ENCODE assay signal across 9 cellular contexts in the genomic region with DNA sequence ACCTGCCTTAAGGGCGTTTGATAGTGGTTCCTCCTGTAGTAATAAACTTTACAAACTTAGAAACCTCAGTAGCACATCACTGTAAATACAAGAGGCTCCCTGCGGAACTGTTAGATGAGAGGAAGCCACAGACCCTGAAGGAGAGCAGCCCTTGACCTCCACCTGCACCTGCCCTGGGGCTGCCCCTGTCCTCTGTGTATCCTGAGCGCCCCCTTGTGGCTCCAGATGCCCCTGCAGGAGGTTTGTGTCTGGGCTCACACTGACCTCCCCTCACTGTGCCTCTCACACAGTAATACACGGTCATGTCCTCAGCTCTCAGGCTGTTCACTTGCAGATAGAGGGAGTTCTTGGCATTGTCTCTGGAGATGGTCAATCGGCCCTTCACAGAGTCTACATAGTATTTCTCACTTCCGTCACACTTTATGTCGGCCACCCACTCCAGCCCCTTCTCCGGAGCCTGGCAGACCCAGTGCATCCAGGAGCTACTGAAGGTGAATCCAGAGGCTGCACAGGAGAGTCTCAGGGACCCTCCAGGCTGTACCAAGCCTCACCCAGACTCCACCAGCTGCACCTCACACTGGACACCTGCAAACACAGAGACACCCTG.
A peak's percentile ranks its signal among the peaks of the same experiment; 100 is the strongest.
DNase-seq lines count a peak whose midpoint lies in the region; ATAC-seq and TF ChIP-seq lines count a peak whose summit lies in the region.
"Had no signal": no experiment of that assay in that cellular context is flagged by ENCODE, and none has a peak within 500 bp of the region (broad histone marks: within the 10 kb centered on the region; RNA-seq: fewer than 3 reads in every experiment).

No MANE protein-coding gene starts in this region.

- peak; percentile 40 for TF ChIP-seq CTCF in MCF 10A (IDR thresholded peaks at IDR 0.05; ENCODE audit: unreplicated experiment)
- no peak for TF ChIP-seq CTCF in breast epithelium (IDR thresholded peaks at IDR 0.05)

- no peaks in the 10 kb centered on the region for H3K36me3 Mint-ChIP-seq in MCF 10A (ENCODE audit: insufficient read depth, unreplicated experiment)
- H3K36me3 Mint-ChIP-seq in naive B cell, result no peaks in the 10 kb centered on the region

- H3K4me1 Mint-ChIP-seq in MCF 10A (ENCODE audit: insufficient read depth, unreplicated experiment) (no peaks in the 10 kb centered on the region), naive B cell (peaks cover 26 to 39% (median 33%) of the 10 kb centered on the region in 3 donors)

- POLR2A ChIA-PET in MCF 10A (lab: Yijun Ruan, JAX), result no interaction called here

- no peaks in the 10 kb centered on the region for H3F3A ChIP-seq in GM23248 (ENCODE audit: insufficient read depth)

- H3K9me3 Mint-ChIP-seq in MCF 10A (ENCODE audit: unreplicated experiment), result no peaks in the 10 kb centered on the region
- H3K9me3 Mint-ChIP-seq in naive B cell, result no peaks in the 10 kb centered on the region

- ATAC-seq in naive B cell (ENCODE audit: low read depth in 2 of 2) (peak; percentile 87 to 90), GM21717 (IDR thresholded peaks at IDR 0.05; ENCODE audit: unreplicated experiment) (no peak)

- H3K27ac ChIP-seq in breast epithelium (no peak overlapping the region), GM23248 (no peak overlapping the region)
- H3K27ac ChIP-seq: cardiac muscle cell had no signal

- peak; percentile 59 for DNase-seq in MCF 10A (ENCODE audit: unreplicated experiment)
- no peak for DNase-seq in breast epithelium (ENCODE audit: low spot score in 2 of 2)
- peak; percentile 70 for DNase-seq in NCI-H748 (lab: John Stamatoyannopoulos, UW; ENCODE audit: unreplicated experiment)
- DNase-seq in activated T-cell treated with anti-CD3 and anti-CD28 coated beads for 4 hours, result peak; percentile 51
- peak; percentile 75 for DNase-seq in naive B cell
- no peak for DNase-seq in D341Med (ENCODE audit: low spot score)
- no peak for DNase-seq in GM23248

- no peak for TF ChIP-seq POLR2A in breast epithelium (IDR thresholded peaks at IDR 0.05)

- H3K9ac ChIP-seq in GM23248, result no peak overlapping the region

- no peak overlapping the region for H2AFZ ChIP-seq in GM23248

- H3K27ac Mint-ChIP-seq in MCF 10A (ENCODE audit: low read depth, unreplicated experiment) (no peak overlapping the region), naive B cell (peak overlapping the region in 2 of 6 donors; percentile 35 to 65)

- H3K9me3 ChIP-seq in breast epithelium (no peaks in the 10 kb centered on the region), GM23248 (ENCODE audit: low read depth) (no peaks in the 10 kb centered on the region)

- H3K27me3 ChIP-seq in breast epithelium (peaks cover 0 to 9% of the 10 kb centered on the region in 2 donors), GM23248 (replicated peaks; ENCODE audit: insufficient read depth) (no peaks in the 10 kb centered on the region)
- H3K27me3 ChIP-seq: cardiac muscle cell had no signal

- no peaks in the 10 kb centered on the region for H4K20me1 ChIP-seq in GM23248 (ENCODE audit: insufficient read depth)

- H3K27me3 Mint-ChIP-seq in MCF 10A (ENCODE audit: insufficient read depth, unreplicated experiment), result peaks cover 63% of the 10 kb centered on the region
- H3K27me3 Mint-ChIP-seq in naive B cell, result no peaks in the 10 kb centered on the region

- H3K4me2 ChIP-seq in GM23248 (ENCODE audit: unreplicated experiment), result no peak overlapping the region

- H3K4me1 ChIP-seq in breast epithelium (no peaks in the 10 kb centered on the region), GM23248 (ENCODE audit: insufficient read depth) (no peaks in the 10 kb centered on the region)

- no peak overlapping the region for H3K4me3 Mint-ChIP-seq in MCF 10A (ENCODE audit: unreplicated experiment)
- peak overlapping the region in 5 of 8 donors; percentile 3 to 76 (median 30) for H3K4me3 Mint-ChIP-seq in naive B cell

- intact Hi-C loops in MCF 10A (cut with micrococcal nuclease), result no loop called here
- intact Hi-C loops in breast epithelium (cut with DNase I; ENCODE audit: low total_unique reads), result no loop called here

- BruUV-seq in MCF 10A (replicated peaks; lab: Mats Ljungman, UMichigan), result no TSS peak

- WGBS in GM23248 (ENCODE audit: low coverage in 1 of 2, low lambda C conversion rate in 2 of 2, missing lambda C conversion rate in 2 of 2), 2 experiments, result 29 to 33% methylated on average over 8 of the region's 8 CpGs

- no peaks in the 10 kb centered on the region for H3K79me2 ChIP-seq in GM23248 (ENCODE audit: insufficient read depth)

- H3K9me2 ChIP-seq in GM23248 (ENCODE audit: insufficient read depth), result no peaks in the 10 kb centered on the region

- H3K36me3 ChIP-seq in breast epithelium, result no peaks in the 10 kb centered on the region
- no peaks in the 10 kb centered on the region for H3K36me3 ChIP-seq in GM23248 (ENCODE audit: low read depth)
- H3K36me3 ChIP-seq: cardiac muscle cell had no signal

- no peak overlapping the region for H3K4me3 ChIP-seq in breast epithelium
- no peak overlapping the region for H3K4me3 ChIP-seq in GM23248
- H3K4me3 ChIP-seq: cardiac muscle cell had no signal

- CTCF ChIA-PET in MCF 10A (lab: Yijun Ruan, JAX), result interaction anchor here (0.6 to 1.0 kb wide), 3 partner anchors 11 to 39 kb away, joined by 3 to 4 read pairs (median 3); no protein-coding TSS in a partner anchor

- in situ Hi-C loops in GM23248 (cut with MboI), result no loop called here

Comparison
In these comparisons a context has a peak if more than half of its experiments do, and no peak if none do; other contexts are left out.
1. DNase-seq: peak in MCF 10A (single experiment), NCI-H748 (single experiment), activated T-cell treated with anti-CD3 and anti-CD28 coated beads for 4 hours (single experiment) and naive B cell (single experiment); none in breast epithelium (0 of 2), D341Med (single experiment) and GM23248 (single experiment).